Comparison of ENCODE assay signal across 26 cellular contexts in genomic region chr5:3671366-3671765, GRCh38.
"Had no signal": no experiment of that assay in that cellular context is flagged by ENCODE, and none has a peak within 500 bp of the region (broad histone marks: within the 10 kb centered on the region; RNA-seq: fewer than 3 reads in every experiment).

No MANE protein-coding gene starts in this region.

- FAIRE-seq: endometrium, keratinocyte had no signal

- H3K4me1 ChIP-seq: esophagus muscularis mucosa, gastroesophageal sphincter, parathyroid adenoma, psoas muscle, spleen, testis, tibial nerve had no signal

- H3K9me3 ChIP-seq: esophagus muscularis mucosa, gastroesophageal sphincter, psoas muscle, testis, tibial nerve had no signal

- H2AFZ ChIP-seq: parathyroid adenoma had no signal

- H3K36me3 ChIP-seq: esophagus muscularis mucosa, gastroesophageal sphincter, spleen, tibial nerve had no signal

- ATAC-seq: gastroesophageal sphincter; left colon; left ventricle myocardium superior; psoas muscle; sciatic nerve; stimulated activated naive B cell treated with anti-CD40 and anti-IgM and Interleukin-4, amounts not matched to agents 10 μg/mL and 1 μg/mL and 100 μg/mL, for 72 hours; stimulated activated naive CD8-positive, alpha-beta T cell treated with anti-CD3 and anti-CD28 coated beads, Interleukin-15, amount 100 ng/mL, for 72 hours had no signal

- H3K4me3 ChIP-seq: esophagus muscularis mucosa, gastroesophageal sphincter, lung, psoas muscle, spleen, testis, tibial nerve had no signal

- H3K9ac ChIP-seq: parathyroid adenoma had no signal

- DNase-seq: cortex of kidney; effector memory CD4-positive, alpha-beta T cell; glutamatergic neuron; left colon; left ventricle myocardium superior; mesendoderm; naive B cell; nephron progenitor cell; psoas muscle; retina; spleen; stimulated activated CD4-positive, alpha-beta T cell treated with anti-CD3 and anti-CD28 coated beads, Interleukin-15, amount 100 ng/mL, for 24 hours; stimulated activated CD4-positive, alpha-beta T cell treated with anti-CD3 and anti-CD28 coated beads, Interleukin-1b, Interleukin-23, amount 100 ng/mL, for 48 hours; stimulated activated CD4-positive, alpha-beta T cell treated with anti-CD3 and anti-CD28 coated beads, Interleukin-4, amount 100 ng/mL, for 4 hours; stimulated activated naive B cell treated with anti-CD40 and anti-IgM and Interleukin-4, amounts not matched to agents 10 μg/mL and 1 μg/mL and 100 μg/mL, for 72 hours; stimulated activated naive CD8-positive, alpha-beta T cell treated with anti-CD3 and anti-CD28 coated beads, Interleukin-15, amount 100 ng/mL, for 72 hours; testis had no signal

- H3K27ac ChIP-seq: epithelial cell of prostate, esophagus muscularis mucosa, gastroesophageal sphincter, parathyroid adenoma, psoas muscle, spleen, testis, tibial nerve had no signal

- H3K27me3 ChIP-seq: esophagus muscularis mucosa, gastroesophageal sphincter, spleen, testis, tibial nerve had no signal

- H3K79me2 ChIP-seq: parathyroid adenoma had no signal
